ENCODE assay signal across 22 cellular contexts in genomic region chr4:119750048-119750447, GRCh38.
DNase-seq lines count a peak whose midpoint lies in the region; ATAC-seq and TF ChIP-seq lines count a peak whose summit lies in the region.
"Had no signal": no experiment of that assay in that cellular context is flagged by ENCODE, and none has a peak within 500 bp of the region (broad histone marks: within the 10 kb centered on the region; RNA-seq: fewer than 3 reads in every experiment).

No MANE protein-coding gene starts in this region.

- no peaks in the 10 kb centered on the region for H3K4me1 Mint-ChIP-seq in effector memory CD8-positive, alpha-beta T cell (ENCODE audit: low read depth in 2 of 2)
- H3K4me1 Mint-ChIP-seq: GM23338, H9 had no signal

- H3K27ac ChIP-seq in gastrocnemius medialis, result peak overlapping the region in 3 of 4 donors; percentile 35 to 53 (median 49)
- H3K27ac ChIP-seq: SJCRH30 had no signal

- peaks cover 0 to 3% of the 10 kb centered on the region in 2 donors for H3K9me3 Mint-ChIP-seq in effector memory CD8-positive, alpha-beta T cell
- H3K9me3 Mint-ChIP-seq: GM23338, H9 had no signal

- peak; percentile 45 for ATAC-seq in left ventricle myocardium superior
- ATAC-seq in left cardiac atrium, result no peak
- ATAC-seq in gastrocnemius medialis, result no peak
- no peak for ATAC-seq in effector memory CD8-positive, alpha-beta T cell (replicated peaks)
- ATAC-seq: GM23338, PC-3, Right ventricle myocardium inferior had no signal

- H3K27ac Mint-ChIP-seq in effector memory CD8-positive, alpha-beta T cell, result no peak overlapping the region
- H3K27ac Mint-ChIP-seq: GM23338 had no signal

- no peaks in the 10 kb centered on the region for H3K36me3 ChIP-seq in gastrocnemius medialis
- H3K36me3 ChIP-seq: SJCRH30 had no signal

- TF ChIP-seq CTCF in gastrocnemius medialis (IDR thresholded peaks at IDR 0.05 in 4 of 5, conservative IDR thresholded peaks at IDR 0.05 in 1 of 5), result no peak

- peaks cover under 1 to 5% of the 10 kb centered on the region in 2 donors for H3K27me3 Mint-ChIP-seq in effector memory CD8-positive, alpha-beta T cell

- no peaks in the 10 kb centered on the region for H3K27me3 ChIP-seq in gastrocnemius medialis
- H3K27me3 ChIP-seq: SJCRH30 had no signal

- peaks cover 18 to 23% of the 10 kb centered on the region in 2 donors for H3K4me1 ChIP-seq in gastrocnemius medialis
- H3K4me1 ChIP-seq: SJCRH30 had no signal

- intact Hi-C loops in left ventricle myocardium superior (cut with micrococcal nuclease) (no loop called here), left cardiac atrium (cut with DNase I) (no loop called here), gastrocnemius medialis (cut with DNase I; ENCODE audit: low total_unique reads) (no loop called here)

- no peak overlapping the region for H3K4me3 Mint-ChIP-seq in effector memory CD8-positive, alpha-beta T cell
- H3K4me3 Mint-ChIP-seq: GM23338, H9 had no signal

- no peak for DNase-seq in left ventricle myocardium superior
- no peak for DNase-seq in left cardiac atrium
- peak; percentile 81 for DNase-seq in foreskin melanocyte
- no peak for DNase-seq in gastrocnemius medialis
- no peak for DNase-seq in NCI-H2196 treated with DMSO at 0.1 percent for 48 hours (lab: John Stamatoyannopoulos, UW; ENCODE audit: unreplicated experiment)
- DNase-seq in anterior cingulate cortex (lab: John Stamatoyannopoulos, UW), result no peak
- DNase-seq in effector memory CD8-positive, alpha-beta T cell, result no peak
- DNase-seq: DMS153, DND-41, H9, KBM-7, MV-4-11, NCI-H1105, NCI-H1436 treated with DMSO at 0.1 percent for 48 hours, NCI-H187 treated with DMSO at 0.1 percent for 48 hours, NCI-H446, NCI-H524 treated with DMSO at 0.1 percent for 48 hours, NCI-H774, PC-3, SJCRH30 had no signal

- no peaks in the 10 kb centered on the region for H3K9me3 ChIP-seq in gastrocnemius medialis
- H3K9me3 ChIP-seq: SJCRH30 had no signal

- in situ Hi-C loops in gastrocnemius medialis (cut with MboI; ENCODE audit: low sequenced_read_pairs in 4 of 4), result no loop called here

- H3K36me3 Mint-ChIP-seq in effector memory CD8-positive, alpha-beta T cell (ENCODE audit: insufficient read depth), result no peaks in the 10 kb centered on the region

- TF ChIP-seq POLR2A in gastrocnemius medialis (IDR thresholded peaks at IDR 0.05), result no peak

- H3K4me3 ChIP-seq in gastrocnemius medialis, result no peak overlapping the region
- H3K4me3 ChIP-seq: GM23338, SJCRH30 had no signal
